In genomic region chr19:39275578-39275977, GRCh38 we compare ENCODE assay signal across 16 cellular contexts.
DNase-seq lines count a peak whose midpoint lies in the region; ATAC-seq and TF ChIP-seq lines count a peak whose summit lies in the region.
"Had no signal": no experiment of that assay in that cellular context is flagged by ENCODE, and none has a peak within 500 bp of the region (broad histone marks: within the 10 kb centered on the region; RNA-seq: fewer than 3 reads in every experiment).

No MANE protein-coding gene starts in this region.

- H3K4me1 ChIP-seq in HEK293 (ENCODE audit: control insufficient read depth, insufficient read depth, low read length): no peaks in the 10 kb centered on the region

- H3K27ac ChIP-seq in HEK293 (ENCODE audit: extremely low read depth, low read depth, low read length): no peak overlapping the region

- POLR2A ChIA-PET in HEK293 (lab: Yijun Ruan, JAX): no interaction called here

- DNase-seq in 8988T (peak; percentile 11), left kidney (ENCODE audit: low read depth, low spot score) (peak; percentile 19)
- no peak for DNase-seq in effector CD8-positive, alpha-beta T cell (lab: John Stamatoyannopoulos, UW)
- DNase-seq in activated CD4-positive, alpha-beta T cell treated with anti-CD3 and anti-CD28 coated beads, Interleukin-2, amount 50 U/mL, for 1 hour: no peak
- DNase-seq: C1 segment of cervical spinal cord; CD4-positive, alpha-beta memory T cell; COR-L47; DMS153; DND-41; H9; HFFc6 had no signal

- no peaks in the 10 kb centered on the region for H3K9me3 ChIP-seq in HEK293 (ENCODE audit: control insufficient read depth, insufficient read depth, low read depth, low read length)

- no peak overlapping the region for H3K4me3 ChIP-seq in HEK293 (ENCODE audit: low read depth, low read length)
- H3K4me3 ChIP-seq: GM12878, GM23338 had no signal

- no peak for ATAC-seq in GM19452 (IDR thresholded peaks at IDR 0.05; ENCODE audit: unreplicated experiment)
- ATAC-seq: GM12878, GM23338, HCT116 had no signal

- no peaks in the 10 kb centered on the region; a peak in 1 of 3 replicates for H3K36me3 ChIP-seq in HEK293 (ENCODE audit: control insufficient read depth in 2 of 2, insufficient read depth in 1 of 2, low read length in 2 of 2)

- no peak for TF ChIP-seq CTCF in HEK293 (tag by site-specific recombination; IDR thresholded peaks at IDR 0.05)

- CTCF ChIA-PET in HEK293 (lab: Yijun Ruan, JAX): interaction anchor here (0.6 to 2.0 kb wide), 2 partner anchors 52 to 805 kb away, joined by 5 to 8 read pairs; no protein-coding TSS in a partner anchor

TF ChIP-seq in HEK293, 187 proteins besides CTCF, POLR2A, EP300 and RAD21:
- TF ChIP-seq ZNF776 (tag by site-specific recombination; IDR thresholded peaks at IDR 0.05; ENCODE audit: borderline replicate concordance): no peak
- TF ChIP-seq ZNF518A (tag by site-specific recombination; conservative IDR thresholded peaks at IDR 0.05; ENCODE audit: low read depth): no peak
- no peak for TF ChIP-seq ZFP37 (tag by site-specific recombination; IDR thresholded peaks at IDR 0.05)
- TF ChIP-seq ZXDB (tag by site-specific recombination; IDR thresholded peaks at IDR 0.05): no peak
- TF ChIP-seq ZNF514 (tag by site-specific recombination; IDR thresholded peaks at IDR 0.05): no peak
- no peak for TF ChIP-seq TCF7L2 (IDR thresholded peaks at IDR 0.05; ENCODE audit: borderline replicate concordance, low read depth, low read length)
- TF ChIP-seq ZNF626 (tag by site-specific recombination; IDR thresholded peaks at IDR 0.05): no peak
- no peak for TF ChIP-seq PRDM4 (tag by site-specific recombination; IDR thresholded peaks at IDR 0.05)
- no peak for TF ChIP-seq ZNF843 (tag by site-specific recombination; IDR thresholded peaks at IDR 0.05)
- no peak for TF ChIP-seq MEIS1 (CRISPR knock-in tag; IDR thresholded peaks at IDR 0.05; ENCODE audit: borderline replicate concordance)
- peak; percentile 74 for TF ChIP-seq ZFHX2 (tag by site-specific recombination; conservative IDR thresholded peaks at IDR 0.05)
- TF ChIP-seq ZNF146 (tag by site-specific recombination; IDR thresholded peaks at IDR 0.05): no peak
- TF ChIP-seq ZNF132 (tag by site-specific recombination; IDR thresholded peaks at IDR 0.05; ENCODE audit: borderline replicate concordance): no peak
- TF ChIP-seq ZNF416 (tag by site-specific recombination; IDR thresholded peaks at IDR 0.05): no peak
- TF ChIP-seq ZNF747 (tag by site-specific recombination; IDR thresholded peaks at IDR 0.05): no peak
- TF ChIP-seq ZNF629 (tag by site-specific recombination; IDR thresholded peaks at IDR 0.05): no peak
- TF ChIP-seq EGR2 (tag by site-specific recombination; IDR thresholded peaks at IDR 0.05; ENCODE audit: low read depth): peak; percentile 80
TF ChIP-seq in HEK293: peak in this region for 2.

Comparison
In these comparisons a context has a peak if more than half of its experiments do, and no peak if none do; other contexts are left out.
1. DNase-seq: peak in 8988T (single experiment) and left kidney (single experiment); none in effector CD8-positive, alpha-beta T cell (single experiment) and activated CD4-positive, alpha-beta T cell treated with anti-CD3 and anti-CD28 coated beads, Interleukin-2, amount 50 U/mL, for 1 hour (single experiment).